18 cellular contexts compared by ENCODE assay signal in the genomic region with DNA sequence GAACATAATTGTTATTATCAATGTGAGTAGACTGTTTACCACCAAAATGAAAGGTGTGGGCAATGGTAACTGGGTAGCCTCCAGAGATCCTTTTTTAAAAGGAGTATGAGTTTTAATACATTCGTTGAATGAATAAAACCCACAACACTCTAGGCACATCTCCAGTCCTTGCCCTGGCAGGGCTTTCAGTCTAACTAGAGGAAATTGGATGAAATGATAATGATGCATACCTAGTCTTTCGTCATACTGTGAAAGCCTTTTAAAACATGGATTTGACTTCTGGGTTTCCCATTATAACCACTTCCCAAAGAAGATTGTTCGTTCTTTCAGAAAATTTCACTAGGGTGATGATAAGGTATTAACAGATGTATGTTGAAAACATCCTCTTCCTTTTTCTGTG.
DNase-seq lines count a peak whose midpoint lies in the region; ATAC-seq, FAIRE-seq and TF ChIP-seq lines count a peak whose summit lies in the region.
"Had no signal": no experiment of that assay in that cellular context is flagged by ENCODE, and none has a peak within 500 bp of the region (broad histone marks: within the 10 kb centered on the region; RNA-seq: fewer than 3 reads in every experiment).

No MANE protein-coding gene starts in this region.

- POLR2A ChIA-PET in MCF 10A (lab: Yijun Ruan, JAX), result interaction anchor here (1.0 to 6.0 kb wide), 10 partner anchors 9 to 458 kb away, joined by 3 to 106 read pairs (median 12); partner anchors contain the start of genes JMJD1C and REEP3

- no peaks in the 10 kb centered on the region for H3K79me2 ChIP-seq in GM23248 (ENCODE audit: insufficient read depth)
- no peaks in the 10 kb centered on the region for H3K79me2 ChIP-seq in neural progenitor cell (ENCODE audit: low read depth)

- DNase-seq in GM23248, result peak; percentile 57
- DNase-seq in MCF 10A (ENCODE audit: unreplicated experiment), result peak; percentile 25
- DNase-seq in neural progenitor cell (ENCODE audit: low spot score), result no peak
- no peak for DNase-seq in GF-D8 (lab: John Stamatoyannopoulos, UW)
- DNase-seq in AG20443 (ENCODE audit: low spot score), result no peak
- DNase-seq: activated CD8-positive, alpha-beta memory T cell treated with anti-CD3 and anti-CD28 coated beads for 24 hours; activated naive CD4-positive, alpha-beta T cell; C1 segment of cervical spinal cord; mesendoderm; NCI-H1105 treated with DMSO at 0.1 percent for 48 hours; NCI-H524; pancreas; T1000 had no signal

- intact Hi-C loops in MCF 10A (cut with micrococcal nuclease), result loop anchor here (2.0 to 10.0 kb wide), 2 partner anchors 135 to 1197 kb away; no protein-coding TSS in a partner anchor

- H3K9me2 ChIP-seq in GM23248 (ENCODE audit: insufficient read depth), result no peaks in the 10 kb centered on the region

- H3K27ac Mint-ChIP-seq in MCF 10A (ENCODE audit: low read depth, unreplicated experiment) (no peak overlapping the region), neural progenitor cell (no peak overlapping the region)

- H3K27me3 Mint-ChIP-seq in MCF 10A (ENCODE audit: insufficient read depth, unreplicated experiment) (no peaks in the 10 kb centered on the region), neural progenitor cell (ENCODE audit: insufficient read depth, low read depth) (peaks cover 5% of the 10 kb centered on the region)

- H3F3A ChIP-seq in GM23248 (ENCODE audit: insufficient read depth), result peaks cover 40% of the 10 kb centered on the region
- peaks cover 41% of the 10 kb centered on the region for H3F3A ChIP-seq in neural progenitor cell (ENCODE audit: low read depth)

- peak; percentile 11 for FAIRE-seq in A204.1 (lab: Jason Lieb, UNC)
- FAIRE-seq: endometrium, pancreas had no signal

- 41 to 45% methylated on average over 3 of the region's 3 CpGs for WGBS in GM23248 (ENCODE audit: low coverage in 1 of 2, low lambda C conversion rate in 2 of 2, missing lambda C conversion rate in 2 of 2), 2 experiments

- H2AFZ ChIP-seq in GM23248 (no peak overlapping the region), neural progenitor cell (replicated peaks) (no peak overlapping the region)

- H3K4me3 ChIP-seq in GM23248 (no peak overlapping the region), neural progenitor cell (no peak overlapping the region)

- H3K4me1 Mint-ChIP-seq in MCF 10A (ENCODE audit: insufficient read depth, unreplicated experiment) (peaks cover 32% of the 10 kb centered on the region), neural progenitor cell (peaks cover 34% of the 10 kb centered on the region)

- ATAC-seq in GM21367 (IDR thresholded peaks at IDR 0.05; ENCODE audit: unreplicated experiment) (no peak), HG03342 (IDR thresholded peaks at IDR 0.05; ENCODE audit: unreplicated experiment) (no peak)
- ATAC-seq: pancreas had no signal

- CTCF ChIA-PET in MCF 10A (lab: Yijun Ruan, JAX), result interaction anchor here (0.7 to 8.7 kb wide), 8 partner anchors 64 to 465 kb away, joined by 3 to 87 read pairs (median 8); no protein-coding TSS in a partner anchor

- no peaks in the 10 kb centered on the region for H3K9me3 Mint-ChIP-seq in MCF 10A (ENCODE audit: unreplicated experiment)
- no peaks in the 10 kb centered on the region for H3K9me3 Mint-ChIP-seq in neural progenitor cell

- H3K4me2 ChIP-seq in GM23248 (ENCODE audit: unreplicated experiment), result peak overlapping the region; percentile 96
- H3K4me2 ChIP-seq in neural progenitor cell, result no peak overlapping the region

- H3K27me3 ChIP-seq in GM23248 (replicated peaks; ENCODE audit: insufficient read depth) (no peaks in the 10 kb centered on the region), neural progenitor cell (no peaks in the 10 kb centered on the region)
- H3K27me3 ChIP-seq: cardiac muscle cell, pancreas had no signal

- H3K4me1 ChIP-seq in GM23248 (ENCODE audit: insufficient read depth), result peaks cover 32% of the 10 kb centered on the region
- peaks cover 25% of the 10 kb centered on the region for H3K4me1 ChIP-seq in neural progenitor cell

- H3K9ac ChIP-seq in GM23248 (no peak overlapping the region), neural progenitor cell (no peak overlapping the region)

- H3K36me3 ChIP-seq in GM23248 (ENCODE audit: low read depth) (no peaks in the 10 kb centered on the region), neural progenitor cell (no peaks in the 10 kb centered on the region)
- H3K36me3 ChIP-seq: cardiac muscle cell, pancreas had no signal

- no peaks in the 10 kb centered on the region for H3K9me3 ChIP-seq in GM23248 (ENCODE audit: low read depth)
- H3K9me3 ChIP-seq in neural progenitor cell (ENCODE audit: low read depth), result no peaks in the 10 kb centered on the region
- H3K9me3 ChIP-seq: pancreas had no signal

- H3K36me3 Mint-ChIP-seq in MCF 10A (ENCODE audit: insufficient read depth, unreplicated experiment) (no peaks in the 10 kb centered on the region), neural progenitor cell (no peaks in the 10 kb centered on the region)

- H4K20me1 ChIP-seq in GM23248 (ENCODE audit: insufficient read depth) (no peaks in the 10 kb centered on the region), neural progenitor cell (ENCODE audit: low read depth) (no peaks in the 10 kb centered on the region)

- in situ Hi-C loops in GM23248 (cut with MboI), result no loop called here

- no peak for TF ChIP-seq CTCF in MCF 10A (IDR thresholded peaks at IDR 0.05; ENCODE audit: unreplicated experiment)
- no peak for TF ChIP-seq CTCF in neural progenitor cell (IDR thresholded peaks at IDR 0.05)

- H3K27ac ChIP-seq in GM23248 (peak overlapping the region; percentile 94), neural progenitor cell (no peak overlapping the region)

- H3K4me3 Mint-ChIP-seq in MCF 10A (ENCODE audit: unreplicated experiment), result no peak overlapping the region
- H3K4me3 Mint-ChIP-seq in neural progenitor cell, result peak overlapping the region; percentile 63

- no TSS peak for BruUV-seq in MCF 10A (replicated peaks; lab: Mats Ljungman, UMichigan)

Comparison
In these comparisons a context has a peak if more than half of its experiments do, and no peak if none do; other contexts are left out.
1. DNase-seq: peak in GM23248 (single experiment) and MCF 10A (single experiment); none in neural progenitor cell (single experiment), GF-D8 (single experiment) and AG20443 (single experiment).